Comparison of ENCODE assay signal across 8 cellular contexts in the genomic region with DNA sequence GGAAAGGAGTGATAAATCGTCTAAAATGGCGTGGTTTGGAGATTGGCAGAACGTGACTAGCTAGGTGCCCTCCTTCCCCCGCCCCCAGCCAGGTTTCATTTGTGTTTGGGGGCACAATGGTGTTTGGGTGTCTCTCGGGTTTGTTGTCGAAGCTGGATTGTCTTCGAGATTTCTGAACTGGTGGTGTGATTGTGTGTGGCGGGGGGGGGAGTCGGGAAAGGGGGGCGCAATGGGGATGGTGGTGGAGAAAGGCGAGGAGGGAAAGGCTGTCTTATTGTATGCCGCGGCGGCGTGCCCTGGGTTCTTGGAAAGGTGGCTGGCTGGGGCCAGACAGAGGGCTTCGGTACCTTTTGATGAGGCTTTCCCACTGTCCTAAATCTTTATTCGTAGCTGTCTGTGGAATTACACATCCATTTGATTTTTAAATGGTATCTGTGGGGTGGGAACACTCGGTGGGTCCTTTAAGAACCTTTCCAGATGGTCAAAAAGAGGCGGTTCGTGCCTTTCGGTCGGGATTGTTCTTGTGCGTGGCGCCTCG. TPM values are rescaled to one million over a fixed set of nuclear protein-coding genes. Genes with fewer than 3 reads are reported as not detected.
DNase-seq lines count a peak whose midpoint lies in the region; ATAC-seq and TF ChIP-seq lines count a peak whose summit lies in the region.

No MANE protein-coding gene starts in this region.

- POLR2A ChIA-PET in RWPE1 (lab: Yijun Ruan, JAX; ENCODE audit: low non-redundant PET) = interaction anchor here (0.6 to 1.0 kb wide), 2 partner anchors 225 to 1369 kb away, joined by 3 to 4 read pairs; no protein-coding TSS in a partner anchor

- H3K9me3 ChIP-seq in mesodermal cell (ENCODE audit: control insufficient read depth, low read length) = no peaks in the 10 kb centered on the region
- H3K9me3 ChIP-seq in vagina = no peaks in the 10 kb centered on the region

- H3K27ac ChIP-seq in RWPE1 (peak overlapping the region; percentile 97), mesodermal cell (ENCODE audit: low read depth, low read length, severe bottlenecking) (peak overlapping the region; percentile 98), vagina (peak overlapping the region; percentile 96)

- no peak for TF ChIP-seq CTCF in RWPE1 (conservative IDR thresholded peaks at IDR 0.05; ENCODE audit: low read depth)
- no peak for TF ChIP-seq CTCF in endothelial cell (IDR thresholded peaks at IDR 0.05; ENCODE audit: unreplicated experiment)
- TF ChIP-seq CTCF in vagina (IDR thresholded peaks at IDR 0.05) = no peak

- no peak overlapping the region for H3K4me3 Mint-ChIP-seq in endothelial cell (ENCODE audit: unreplicated experiment)

- no peaks in the 10 kb centered on the region for H3K27me3 ChIP-seq in vagina

- no peak for TF ChIP-seq POLR2A in vagina (IDR thresholded peaks at IDR 0.05)

- peaks cover 26% of the 10 kb centered on the region for H3K27me3 Mint-ChIP-seq in endothelial cell (ENCODE audit: unreplicated experiment)

- H3K4me3 ChIP-seq in mesodermal cell (ENCODE audit: extremely low read depth, insufficient read depth, low read length, poor library complexity, severe bottlenecking) (peak overlapping the region; percentile 99), vagina (peak overlapping the region; percentile 72 to 79)

- CTCF ChIA-PET in RWPE1 (lab: Yijun Ruan, JAX) = interaction anchor here (0.5 to 2.1 kb wide), 25 partner anchors 15 to 1700 kb away, joined by 3 to 12 read pairs (median 4); no protein-coding TSS in a partner anchor

- H3K4me1 Mint-ChIP-seq in endothelial cell (ENCODE audit: unreplicated experiment) = peaks cover 33% of the 10 kb centered on the region

- H3K4me1 ChIP-seq in mesodermal cell (ENCODE audit: control insufficient read depth, insufficient read depth, low read length, poor library complexity, severe bottlenecking) (peaks cover 5% of the 10 kb centered on the region), vagina (peaks cover 18% of the 10 kb centered on the region)

- 0% methylated on average over 16 to 17 of the region's 25 CpGs for WGBS in mesodermal cell (ENCODE audit: insufficient coverage in 2 of 2), 2 experiments

- DNase-seq in DMS 273 (lab: John Stamatoyannopoulos, UW; ENCODE audit: unreplicated experiment) (peak; percentile 78), RWPE1 (ENCODE audit: low spot score) (peak; percentile 41), endothelial cell (ENCODE audit: low spot score) (peak; percentile 22), vagina (ENCODE audit: extremely low spot score in 2 of 2) (peak in 1 of 2 donors; percentile 90)

- H3K9me3 Mint-ChIP-seq in endothelial cell (ENCODE audit: unreplicated experiment) = peaks cover 4% of the 10 kb centered on the region

- peak; percentile 0 for ATAC-seq in HG03354 (IDR thresholded peaks at IDR 0.05; ENCODE audit: poor library complexity, severe bottlenecking, unreplicated experiment)
- no peak for ATAC-seq in GM19351 (IDR thresholded peaks at IDR 0.05; ENCODE audit: unreplicated experiment)
- ATAC-seq in HG02678 (IDR thresholded peaks at IDR 0.05; ENCODE audit: unreplicated experiment) = no peak

- H3K27ac Mint-ChIP-seq in endothelial cell (ENCODE audit: unreplicated experiment) = no peak overlapping the region

- H3K36me3 Mint-ChIP-seq in endothelial cell (ENCODE audit: low read depth, unreplicated experiment) = peaks cover 41% of the 10 kb centered on the region

- intact Hi-C loops in vagina (cut with DNase I) = no loop called here

- H3K36me3 ChIP-seq in mesodermal cell (ENCODE audit: control insufficient read depth, insufficient read depth, low read length) = peaks cover 16% of the 10 kb centered on the region
- H3K36me3 ChIP-seq in vagina = no peaks in the 10 kb centered on the region

RNA-seq across cellular contexts. Expression of gene MARCKS, which starts 1.0 kb away (rescaled TPM):
- total RNA-seq in endothelial cell (ENCODE audit: unreplicated experiment) (669 TPM), vagina (46.4 TPM)
- polyA plus RNA-seq in mesodermal cell (2013, experiment 1 of 2) = 144 TPM
- 145 TPM for polyA plus RNA-seq in mesodermal cell (2013, experiment 2 of 2)

Comparison
In these comparisons a context has a peak if more than half of its experiments do, and no peak if none do; other contexts are left out.
1. RNA of gene MARCKS, which starts 1.0 kb away (total RNA-seq): 669 TPM in endothelial cell (single experiment); 46.4 TPM in vagina (single experiment); every median in the first group is over 10 times any median in the second.
2. Peak in every context shown above with its lines, with median percentiles within 50 percentile points of each other: H3K27ac ChIP-seq.